ENCODE assay signal across 17 cellular contexts in genomic region chr7:17770710-17771375, GRCh38.
DNase-seq lines count a peak whose midpoint lies in the region; ATAC-seq, FAIRE-seq and TF ChIP-seq lines count a peak whose summit lies in the region.
"Had no signal": no experiment of that assay in that cellular context is flagged by ENCODE, and none has a peak within 500 bp of the region (broad histone marks: within the 10 kb centered on the region; RNA-seq: fewer than 3 reads in every experiment).

No MANE protein-coding gene starts in this region.

- TF ChIP-seq CTCF in HL-60 (IDR thresholded peaks at IDR 0.05; ENCODE audit: insufficient read depth, low read length), result no peak
- TF ChIP-seq CTCF in OCI-LY3 (IDR thresholded peaks at IDR 0.05; ENCODE audit: low read depth, low read length), result no peak
- TF ChIP-seq CTCF in lower lobe of right lung (IDR thresholded peaks at IDR 0.05), result no peak

- no peaks in the 10 kb centered on the region for H4K20me1 ChIP-seq in OCI-LY3 (ENCODE audit: insufficient read depth, low read length)

- H3K79me2 ChIP-seq in OCI-LY3 (ENCODE audit: low read length), result no peaks in the 10 kb centered on the region

- H2AFZ ChIP-seq in OCI-LY3 (ENCODE audit: low read depth, low read length), result 0 out of 2 replicates have a peak overlapping the region, but pooled peaks have one; percentile 57
- H2AFZ ChIP-seq: GM23338 had no signal

- DNase-seq in GM12891 (ENCODE audit: insufficient read length, low spot score) (no peak), HL-60 (ENCODE audit: low read depth in 1 of 2, low spot score in 1 of 2) (peak; percentile 69 to 86), lower lobe of right lung (no peak), dedifferentiated amniotic fluid mesenchymal stem cell (ENCODE audit: extremely low spot score) (no peak), amygdala (lab: John Stamatoyannopoulos, UW) (no peak)
- DNase-seq: activated CD8-positive, alpha-beta T cell treated with anti-CD3 and anti-CD28 coated beads, Interleukin-2, amount 10 ng/mL, durations not matched to agents 7 days and 5 days; activated effector memory CD4-positive, alpha-beta T cell treated with anti-CD3 and anti-CD28 coated beads, Interleukin-2, amount 50 U/mL, for 16 hours; CD8-positive, alpha-beta memory T cell; effector memory CD8-positive, alpha-beta T cell; foreskin melanocyte; NCI-H1092 treated with DMSO at 0.1 percent for 48 hours; nephron progenitor cell; testis had no signal

- peak overlapping the region; percentile 72 for H3K4me2 ChIP-seq in OCI-LY3 (ENCODE audit: low read length)
- H3K4me2 ChIP-seq: GM23338 had no signal

- ATAC-seq in lower lobe of right lung (peak; percentile 65 to 73), HG03045 (IDR thresholded peaks at IDR 0.05; ENCODE audit: unreplicated experiment) (no peak)
- ATAC-seq: activated CD8-positive, alpha-beta T cell treated with anti-CD3 and anti-CD28 coated beads, Interleukin-2, amount 10 ng/mL, durations not matched to agents 7 days and 5 days; effector memory CD8-positive, alpha-beta T cell; GM23338 had no signal

- FAIRE-seq in GM12891 (lab: Jason Lieb, UNC), result no peak
- FAIRE-seq: GM19239 had no signal

- H3K4me1 ChIP-seq in OCI-LY3 (ENCODE audit: low read length) (peaks cover 38% of the 10 kb centered on the region), lower lobe of right lung (peaks cover 6% of the 10 kb centered on the region)
- H3K4me1 ChIP-seq: testis had no signal

- H3K27me3 ChIP-seq in HL-60 (ENCODE audit: insufficient read depth, poor library complexity, severe bottlenecking) (no peaks in the 10 kb centered on the region), OCI-LY3 (ENCODE audit: low read depth, low read length) (no peaks in the 10 kb centered on the region), lower lobe of right lung (ENCODE audit: low read depth) (no peaks in the 10 kb centered on the region)
- H3K27me3 ChIP-seq: testis had no signal

- H3K36me3 ChIP-seq in OCI-LY3 (replicated peaks; ENCODE audit: low read depth, low read length), result no peaks in the 10 kb centered on the region
- no peaks in the 10 kb centered on the region for H3K36me3 ChIP-seq in lower lobe of right lung

- intact Hi-C loops in lower lobe of right lung (cut with DNase I), result no loop called here

- no peak for TF ChIP-seq POLR2A in GM12891 (IDR thresholded peaks at IDR 0.05; ENCODE audit: low read depth, low read length)

- peak overlapping the region; percentile 10; the same call in 1 of the 2 replicates for H3K9ac ChIP-seq in OCI-LY3 (ENCODE audit: low read length)

- H3K4me3 ChIP-seq in HL-60 (replicated peaks; ENCODE audit: insufficient read depth, low read length) (peak overlapping the region; percentile 23), OCI-LY3 (ENCODE audit: low read length) (peak overlapping the region; percentile 60), lower lobe of right lung (no peak overlapping the region)
- H3K4me3 ChIP-seq: GM23338, testis had no signal

- no peaks in the 10 kb centered on the region for H3K9me3 ChIP-seq in OCI-LY3 (ENCODE audit: insufficient read depth, low read length)
- H3K9me3 ChIP-seq in lower lobe of right lung, result no peaks in the 10 kb centered on the region
- H3K9me3 ChIP-seq: testis had no signal

- peak overlapping the region; percentile 63 for H3K27ac ChIP-seq in HL-60 (replicated peaks)
- H3K27ac ChIP-seq in OCI-LY3 (ENCODE audit: low read length), result peak overlapping the region; percentile 40
- no peak overlapping the region for H3K27ac ChIP-seq in lower lobe of right lung
- H3K27ac ChIP-seq: testis had no signal

TF ChIP-seq in GM12891, 5 proteins besides CTCF, POLR2A, EP300 and RAD21:
- TF ChIP-seq PAX5 (IDR thresholded peaks at IDR 0.05; ENCODE audit: insufficient read depth, low read length, severe bottlenecking) (no peak), SPI1 (IDR thresholded peaks at IDR 0.05; ENCODE audit: low read depth, low read length) (peak; percentile 77)

Comparison
In these comparisons a context has a peak if more than half of its experiments do, and no peak if none do; other contexts are left out.
1. DNase-seq: peak in HL-60 (2 of 2); none in GM12891 (single experiment), lower lobe of right lung (single experiment), dedifferentiated amniotic fluid mesenchymal stem cell (single experiment) and amygdala (0 of 56).